Comparison of ENCODE assay signal across 26 cellular contexts in genomic region chr15:28004143-28005003, GRCh38.
DNase-seq lines count a peak whose midpoint lies in the region; ATAC-seq and TF ChIP-seq lines count a peak whose summit lies in the region.
"Had no signal": no experiment of that assay in that cellular context is flagged by ENCODE, and none has a peak within 500 bp of the region (broad histone marks: within the 10 kb centered on the region; RNA-seq: fewer than 3 reads in every experiment).

No MANE protein-coding gene starts in this region.

- H3K9me3 ChIP-seq in colonic mucosa (no peaks in the 10 kb centered on the region), gastrocnemius medialis (no peaks in the 10 kb centered on the region)
- no peaks in the 10 kb centered on the region for H3K9me3 ChIP-seq in naive thymus-derived CD4-positive, alpha-beta T cell (ENCODE audit: control insufficient read depth in 2 of 3, low read length in 3 of 3)
- H3K9me3 ChIP-seq: HAP-1, lower lobe of right lung had no signal

- no peaks in the 10 kb centered on the region for H3K9me3 Mint-ChIP-seq in activated T-helper 17 cell treated with anti-CD3 and anti-CD28 coated beads, Interleukin-2, amount 50 U/mL, for 72 hours
- H3K9me3 Mint-ChIP-seq in naive thymus-derived CD4-positive, alpha-beta T cell = peaks cover 0 to 19% (median 4%) of the 10 kb centered on the region in 11 donors

- H3K27ac ChIP-seq in colonic mucosa (no peak overlapping the region), temporal lobe (ENCODE audit: low read depth, low read length) (peak overlapping the region; percentile 54), gastrocnemius medialis (no peak overlapping the region)
- H3K27ac ChIP-seq in naive thymus-derived CD4-positive, alpha-beta T cell (ENCODE audit: low read depth, low read length) = no peak overlapping the region
- H3K27ac ChIP-seq: BLaER1, lower lobe of right lung had no signal

- intact Hi-C loops in colonic mucosa (cut with DNase I) = no loop called here
- intact Hi-C loops in naive thymus-derived CD4-positive, alpha-beta T cell (cut with micrococcal nuclease) = no loop called here
- intact Hi-C loops in gastrocnemius medialis (cut with DNase I; ENCODE audit: low total_unique reads) = no loop called here

- H3K4me1 ChIP-seq in colonic mucosa (no peaks in the 10 kb centered on the region), gastrocnemius medialis (no peaks in the 10 kb centered on the region)
- no peaks in the 10 kb centered on the region for H3K4me1 ChIP-seq in naive thymus-derived CD4-positive, alpha-beta T cell (ENCODE audit: control insufficient read depth in 2 of 2, insufficient read depth in 2 of 2, low read length in 2 of 2)
- H3K4me1 ChIP-seq: HAP-1, lower lobe of right lung had no signal

- no peaks in the 10 kb centered on the region for H3K4me1 Mint-ChIP-seq in activated T-helper 17 cell treated with anti-CD3 and anti-CD28 coated beads, Interleukin-2, amount 50 U/mL, for 72 hours
- H3K4me1 Mint-ChIP-seq in naive thymus-derived CD4-positive, alpha-beta T cell = no peaks in the 10 kb centered on the region
- H3K4me1 Mint-ChIP-seq: naive thymus-derived CD8-positive, alpha-beta T cell; stimulated activated naive CD8-positive, alpha-beta T cell treated with anti-CD3 and anti-CD28 coated beads, Interleukin-15, amount 100 ng/mL, for 72 hours had no signal

- H3K36me3 ChIP-seq in colonic mucosa = no peaks in the 10 kb centered on the region
- no peaks in the 10 kb centered on the region for H3K36me3 ChIP-seq in naive thymus-derived CD4-positive, alpha-beta T cell (ENCODE audit: control insufficient read depth in 2 of 3, insufficient read depth in 3 of 3, low read length in 3 of 3)
- H3K36me3 ChIP-seq in gastrocnemius medialis = no peaks in the 10 kb centered on the region
- H3K36me3 ChIP-seq: BLaER1, HAP-1, lower lobe of right lung had no signal

- no peak overlapping the region for H3K27ac Mint-ChIP-seq in activated T-helper 17 cell treated with anti-CD3 and anti-CD28 coated beads, Interleukin-2, amount 50 U/mL, for 72 hours
- no peak overlapping the region for H3K27ac Mint-ChIP-seq in naive thymus-derived CD4-positive, alpha-beta T cell
- H3K27ac Mint-ChIP-seq: naive thymus-derived CD8-positive, alpha-beta T cell; stimulated activated naive CD8-positive, alpha-beta T cell treated with anti-CD3 and anti-CD28 coated beads, Interleukin-15, amount 100 ng/mL, for 72 hours; T-helper 2 cell treated with Interferon-gamma antibody and Interleukin-4, amounts not matched to agents 5 μg/mL and 100 μg/mL, for 36 hours had no signal

- in situ Hi-C loops in gastrocnemius medialis (cut with MboI; ENCODE audit: low sequenced_read_pairs in 4 of 4) = no loop called here

- H3K36me3 Mint-ChIP-seq in activated T-helper 17 cell treated with anti-CD3 and anti-CD28 coated beads, Interleukin-2, amount 50 U/mL, for 72 hours (ENCODE audit: low read depth) = no peaks in the 10 kb centered on the region
- peaks cover 0 to 3% (median 0%) of the 10 kb centered on the region in 5 donors for H3K36me3 Mint-ChIP-seq in naive thymus-derived CD4-positive, alpha-beta T cell
- H3K36me3 Mint-ChIP-seq: naive thymus-derived CD8-positive, alpha-beta T cell had no signal

- peak; percentile 7 for ATAC-seq in activated T-helper 17 cell treated with anti-CD3 and anti-CD28 coated beads, Interleukin-2, amount 50 U/mL, for 72 hours (replicated peaks)
- peak; percentile 20 for ATAC-seq in naive thymus-derived CD4-positive, alpha-beta T cell
- ATAC-seq in GM18868 (IDR thresholded peaks at IDR 0.05; ENCODE audit: unreplicated experiment) (no peak), gastrocnemius medialis (no peak)
- ATAC-seq: naive thymus-derived CD8-positive, alpha-beta T cell had no signal

- no peak overlapping the region for H3K9ac ChIP-seq in colonic mucosa (ENCODE audit: low read depth in 2 of 2, low read length in 2 of 2)
- H3K9ac ChIP-seq: BLaER1 had no signal

- no peaks in the 10 kb centered on the region for H3K27me3 ChIP-seq in colonic mucosa
- H3K27me3 ChIP-seq in naive thymus-derived CD4-positive, alpha-beta T cell (ENCODE audit: control insufficient read depth in 2 of 2, insufficient read depth in 2 of 2, low read length in 2 of 2) = no peaks in the 10 kb centered on the region
- no peaks in the 10 kb centered on the region for H3K27me3 ChIP-seq in gastrocnemius medialis
- H3K27me3 ChIP-seq: BLaER1 had no signal

- CTCF ChIA-PET in naive thymus-derived CD4-positive, alpha-beta T cell (lab: Charles Lee) = no interaction called here

- POLR2A ChIA-PET in naive thymus-derived CD4-positive, alpha-beta T cell (lab: Charles Lee) = no interaction called here

- no peak overlapping the region for H3K4me3 Mint-ChIP-seq in activated T-helper 17 cell treated with anti-CD3 and anti-CD28 coated beads, Interleukin-2, amount 50 U/mL, for 72 hours
- no peak overlapping the region for H3K4me3 Mint-ChIP-seq in naive thymus-derived CD4-positive, alpha-beta T cell
- H3K4me3 Mint-ChIP-seq: naive thymus-derived CD8-positive, alpha-beta T cell; stimulated activated naive CD8-positive, alpha-beta T cell treated with anti-CD3 and anti-CD28 coated beads, Interleukin-15, amount 100 ng/mL, for 72 hours; T-helper 2 cell treated with Interferon-gamma antibody and Interleukin-4, amounts not matched to agents 5 μg/mL and 100 μg/mL, for 36 hours had no signal

- no peak for TF ChIP-seq POLR2A in gastrocnemius medialis (IDR thresholded peaks at IDR 0.05)

- DNase-seq in colonic mucosa (peak; percentile 8), gastrocnemius medialis (no peak), NOMO-1 treated with DMSO at 0.1 percent for 48 hours (lab: John Stamatoyannopoulos, UW; ENCODE audit: unreplicated experiment) (no peak)
- DNase-seq in naive thymus-derived CD4-positive, alpha-beta T cell = no peak
- DNase-seq: activated CD4-positive, alpha-beta T cell treated with anti-CD3 and anti-CD28 coated beads for 1 hour; caudate nucleus; dermis blood vessel endothelial cell; DMS153; Karpas-422; kidney; lower lobe of right lung; naive thymus-derived CD8-positive, alpha-beta T cell; NCI-H1436 treated with DMSO at 0.1 percent for 48 hours; NCI-H2081 treated with DMSO at 0.1 percent for 48 hours; NCI-H226; NCI-H774; SIG-M5; small intestine; stimulated activated CD4-positive, alpha-beta T cell treated with anti-CD3 and anti-CD28 coated beads, Interleukin-2, amount 100 ng/mL, for 24 hours; stimulated activated naive CD8-positive, alpha-beta T cell treated with anti-CD3 and anti-CD28 coated beads, Interleukin-15, amount 100 ng/mL, for 72 hours had no signal

- no peak overlapping the region for H3K4me3 ChIP-seq in colonic mucosa
- H3K4me3 ChIP-seq in naive thymus-derived CD4-positive, alpha-beta T cell (ENCODE audit: low read length) = no peak overlapping the region
- no peak overlapping the region for H3K4me3 ChIP-seq in gastrocnemius medialis
- H3K4me3 ChIP-seq: BLaER1, HAP-1, lower lobe of right lung had no signal

- H3K27me3 Mint-ChIP-seq in activated T-helper 17 cell treated with anti-CD3 and anti-CD28 coated beads, Interleukin-2, amount 50 U/mL, for 72 hours = peaks cover 5% of the 10 kb centered on the region
- peaks cover 0 to 17% (median 3%) of the 10 kb centered on the region in 5 donors for H3K27me3 Mint-ChIP-seq in naive thymus-derived CD4-positive, alpha-beta T cell

- no peak for TF ChIP-seq CTCF in colonic mucosa (IDR thresholded peaks at IDR 0.05)
- TF ChIP-seq CTCF in gastrocnemius medialis (IDR thresholded peaks at IDR 0.05 in 4 of 5, conservative IDR thresholded peaks at IDR 0.05 in 1 of 5) = no peak

Comparison
In these comparisons a context has a peak if more than half of its experiments do, and no peak if none do; other contexts are left out.
1. ATAC-seq: peak in activated T-helper 17 cell treated with anti-CD3 and anti-CD28 coated beads, Interleukin-2, amount 50 U/mL, for 72 hours (single experiment) and naive thymus-derived CD4-positive, alpha-beta T cell (single experiment); none in GM18868 (single experiment) and gastrocnemius medialis (0 of 2).